In the genomic region with DNA sequence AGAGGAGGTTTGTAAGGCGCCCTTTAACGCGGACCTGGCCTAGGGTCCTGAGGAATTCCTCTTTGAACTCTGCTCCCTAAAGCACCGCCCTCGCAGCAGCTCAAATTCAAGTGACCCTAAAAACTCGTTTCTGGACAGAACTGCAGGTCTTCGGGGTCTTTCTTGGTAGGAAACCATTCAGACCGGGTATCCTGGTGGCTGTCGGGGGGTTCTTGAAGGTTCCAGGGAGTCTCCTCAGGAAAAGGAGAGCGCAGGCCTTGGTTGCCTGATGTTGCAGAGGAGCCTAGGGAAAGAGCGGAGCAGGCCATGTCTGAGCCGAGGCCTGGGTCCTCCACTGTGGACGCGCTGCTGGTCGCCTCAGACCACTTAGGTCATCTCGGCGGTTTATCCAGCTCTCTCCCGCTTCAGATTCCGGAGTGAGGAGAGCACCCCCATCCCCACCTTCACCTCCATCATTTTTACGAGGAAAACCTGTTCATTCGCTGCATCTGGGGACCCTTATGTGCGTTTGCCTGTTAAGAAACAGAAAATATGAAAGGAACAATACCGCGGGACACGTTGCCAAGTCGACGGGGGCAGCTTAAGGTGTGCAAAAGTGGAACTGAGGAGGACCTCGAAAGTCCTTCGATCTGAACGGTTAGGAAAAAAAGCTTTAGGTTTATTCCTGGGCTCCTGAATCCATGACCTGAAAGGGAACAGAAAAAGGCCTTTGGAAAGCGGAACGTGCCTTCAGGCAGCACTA, we compare ENCODE assay signal across 12 cellular contexts.
DNase-seq lines count a peak whose midpoint lies in the region; ATAC-seq and TF ChIP-seq lines count a peak whose summit lies in the region.
"Had no signal": no experiment of that assay in that cellular context is flagged by ENCODE, and none has a peak within 500 bp of the region (broad histone marks: within the 10 kb centered on the region; RNA-seq: fewer than 3 reads in every experiment).

No MANE protein-coding gene starts in this region.

- no peaks in the 10 kb centered on the region for H3K36me3 ChIP-seq in mucosa of descending colon (ENCODE audit: low read depth)
- H3K36me3 ChIP-seq: BLaER1 treated with 17β-estradiol and CSF1 and Interleukin-3, amounts not matched to agents 10 nM and 100 nM had no signal

- peak overlapping the region; percentile 56 for H3K4me3 Mint-ChIP-seq in natural killer cell treated with Interleukin-12 subunit alpha and Interleukin-12 subunit beta and Interleukin-15 and Interleukin-18, amount 100 ng/mL, for 72 hours
- H3K4me3 Mint-ChIP-seq in natural killer cell (no peak overlapping the region), memory B cell (peak overlapping the region; percentile 18), type B pancreatic cell (peak overlapping the region; percentile 81)
- peak overlapping the region; percentile 42 for H3K4me3 Mint-ChIP-seq in activated naive CD8-positive, alpha-beta T cell

- peaks cover 20% of the 10 kb centered on the region for H3K4me1 ChIP-seq in mucosa of descending colon (ENCODE audit: low read depth)

- H3K27ac Mint-ChIP-seq in natural killer cell treated with Interleukin-12 subunit alpha and Interleukin-12 subunit beta and Interleukin-15 and Interleukin-18, amount 100 ng/mL, for 72 hours: no peak overlapping the region
- H3K27ac Mint-ChIP-seq in natural killer cell (no peak overlapping the region), memory B cell (peak overlapping the region; percentile 35), type B pancreatic cell (no peak overlapping the region)
- H3K27ac Mint-ChIP-seq in activated naive CD8-positive, alpha-beta T cell: no peak overlapping the region

- H3K4me1 Mint-ChIP-seq in natural killer cell treated with Interleukin-12 subunit alpha and Interleukin-12 subunit beta and Interleukin-15 and Interleukin-18, amount 100 ng/mL, for 72 hours (ENCODE audit: low read depth in 2 of 2): peaks cover 31 to 40% of the 10 kb centered on the region in 2 donors
- H3K4me1 Mint-ChIP-seq in natural killer cell (peaks cover 35 to 50% of the 10 kb centered on the region in 2 donors), memory B cell (peaks cover 34% of the 10 kb centered on the region), type B pancreatic cell (ENCODE audit: unreplicated experiment) (peaks cover 46% of the 10 kb centered on the region)
- peaks cover 53% of the 10 kb centered on the region for H3K4me1 Mint-ChIP-seq in activated naive CD8-positive, alpha-beta T cell (ENCODE audit: low read depth)

- no peak for ATAC-seq in natural killer cell treated with Interleukin-12 subunit alpha and Interleukin-12 subunit beta and Interleukin-15 and Interleukin-18, amount 100 ng/mL, for 72 hours
- ATAC-seq in natural killer cell (no peak), memory B cell (ENCODE audit: low read depth) (no peak), mucosa of descending colon (no peak)
- ATAC-seq: HepG2 had no signal

- peaks cover 58 to 79% of the 10 kb centered on the region in 2 donors for H3K27me3 Mint-ChIP-seq in natural killer cell treated with Interleukin-12 subunit alpha and Interleukin-12 subunit beta and Interleukin-15 and Interleukin-18, amount 100 ng/mL, for 72 hours
- H3K27me3 Mint-ChIP-seq in natural killer cell (ENCODE audit: low read depth in 2 of 2) (peaks cover 71 to 73% of the 10 kb centered on the region in 2 donors), memory B cell (peaks cover 38% of the 10 kb centered on the region), type B pancreatic cell (peaks cover 84% of the 10 kb centered on the region)
- peaks cover 54% of the 10 kb centered on the region for H3K27me3 Mint-ChIP-seq in activated naive CD8-positive, alpha-beta T cell

- no peak for DNase-seq in natural killer cell treated with Interleukin-12 subunit alpha and Interleukin-12 subunit beta and Interleukin-15 and Interleukin-18, amount 100 ng/mL, for 72 hours (ENCODE audit: low spot score)
- DNase-seq in natural killer cell: no peak
- no peak for DNase-seq in memory B cell (ENCODE audit: low spot score in 2 of 2)
- no peak for DNase-seq in type B pancreatic cell (ENCODE audit: extremely low spot score, unreplicated experiment)
- DNase-seq in NCI-H146 treated with DMSO at 0.1 percent for 48 hours (lab: John Stamatoyannopoulos, UW; ENCODE audit: unreplicated experiment): no peak
- DNase-seq in dorsolateral prefrontal cortex: no peak
- DNase-seq in mucosa of descending colon: no peak
- DNase-seq: aorta; effector CD8-positive, alpha-beta T cell had no signal

- no peak for TF ChIP-seq CTCF in natural killer cell (IDR thresholded peaks at IDR 0.05)
- TF ChIP-seq CTCF in type B pancreatic cell (conservative IDR thresholded peaks at IDR 0.05): no peak
- TF ChIP-seq CTCF in dorsolateral prefrontal cortex (IDR thresholded peaks at IDR 0.05 in 54 of 56, conservative IDR thresholded peaks at IDR 0.05 in 2 of 56; ENCODE audit: low read depth in 1 of 56, partially characterized antibody in 56 of 56): no peak
- TF ChIP-seq CTCF in mucosa of descending colon (IDR thresholded peaks at IDR 0.05): no peak

- H3K4me3 ChIP-seq in dorsolateral prefrontal cortex (no peak overlapping the region), mucosa of descending colon (no peak overlapping the region)
- H3K4me3 ChIP-seq: BLaER1 treated with 17β-estradiol and CSF1 and Interleukin-3, amounts not matched to agents 10 nM and 100 nM had no signal

- no peaks in the 10 kb centered on the region for H3K9me3 Mint-ChIP-seq in natural killer cell treated with Interleukin-12 subunit alpha and Interleukin-12 subunit beta and Interleukin-15 and Interleukin-18, amount 100 ng/mL, for 72 hours
- H3K9me3 Mint-ChIP-seq in natural killer cell (no peaks in the 10 kb centered on the region), memory B cell (peaks cover 7% of the 10 kb centered on the region), type B pancreatic cell (no peaks in the 10 kb centered on the region)
- no peaks in the 10 kb centered on the region for H3K9me3 Mint-ChIP-seq in activated naive CD8-positive, alpha-beta T cell (ENCODE audit: low read depth)

- peaks cover 32 to 98% (median 88%) of the 10 kb centered on the region in 45 donors for H3K27me3 ChIP-seq in dorsolateral prefrontal cortex

- no peak overlapping the region for H3K27ac ChIP-seq in dorsolateral prefrontal cortex
- H3K27ac ChIP-seq: BLaER1 treated with 17β-estradiol and CSF1 and Interleukin-3, amounts not matched to agents 10 nM and 100 nM had no signal

- intact Hi-C loops in natural killer cell (cut with micrococcal nuclease): no loop called here
- intact Hi-C loops in dorsolateral prefrontal cortex (cut with DNase I): loop anchor here (10.0 kb wide), 1 partner anchor 419 kb away; the partner anchor contains the start of gene ISL1 (in 2 of the 2)
- intact Hi-C loops in mucosa of descending colon (cut with DNase I, micrococcal nuclease): loop anchor here in 1 of 2 donors (10.0 kb wide), 1 partner anchor 1689 kb away; no protein-coding TSS in a partner anchor

- H3K9me3 ChIP-seq in mucosa of descending colon: no peaks in the 10 kb centered on the region

- peaks cover 8% of the 10 kb centered on the region for H3K36me3 Mint-ChIP-seq in natural killer cell treated with Interleukin-12 subunit alpha and Interleukin-12 subunit beta and Interleukin-15 and Interleukin-18, amount 100 ng/mL, for 72 hours
- peaks cover 12% of the 10 kb centered on the region for H3K36me3 Mint-ChIP-seq in natural killer cell
- H3K36me3 Mint-ChIP-seq in activated naive CD8-positive, alpha-beta T cell: no peaks in the 10 kb centered on the region
- H3K36me3 Mint-ChIP-seq in memory B cell: peaks cover 7% of the 10 kb centered on the region
- H3K36me3 Mint-ChIP-seq in type B pancreatic cell: no peaks in the 10 kb centered on the region
